In genomic region chr2:87860063-87860462, GRCh38 we compare ENCODE assay signal across 9 cellular contexts. TPM values are rescaled to one million over a fixed set of nuclear protein-coding genes. Genes with fewer than 3 reads are reported as not detected.
DNase-seq lines count a peak whose midpoint lies in the region; ATAC-seq, FAIRE-seq and TF ChIP-seq lines count a peak whose summit lies in the region.
"Not testable (repeated sequence)": the region's sequence is repeated elsewhere in the genome, so short reads cannot be mapped to it uniquely, and the experiment has no call there.
"Had no signal": no experiment of that assay in that cellular context is flagged by ENCODE, and none has a peak within 500 bp of the region (broad histone marks: within the 10 kb centered on the region; RNA-seq: fewer than 3 reads in every experiment).

No MANE protein-coding gene starts in this region.

- H3K4me1 ChIP-seq in DND-41 (ENCODE audit: insufficient read depth, low read length) = not testable (repeated sequence)

- H3K36me3 ChIP-seq in DND-41 (ENCODE audit: insufficient read depth, low read length); bronchial epithelial cell (ENCODE audit: control insufficient read depth, insufficient read depth, low read length): not testable (repeated sequence)

- H3K27ac ChIP-seq in CD4-positive, alpha-beta T cell (ENCODE audit: low read depth, low read length); DND-41 (ENCODE audit: low read length): not testable (repeated sequence)

- not testable (repeated sequence) for H3K9ac ChIP-seq in DND-41 (ENCODE audit: low read depth, low read length)

- not testable (repeated sequence) for H3K27me3 ChIP-seq in CD4-positive, alpha-beta T cell (ENCODE audit: control insufficient read depth, insufficient read depth, low read length); DND-41 (ENCODE audit: insufficient read depth, low read length, poor library complexity); bronchial epithelial cell (ENCODE audit: control insufficient read depth, insufficient read depth, low read length)

- not testable (repeated sequence) for H3K9me3 ChIP-seq in CD4-positive, alpha-beta T cell (ENCODE audit: control insufficient read depth, low read length); DND-41 (ENCODE audit: insufficient read depth, low read length, severe bottlenecking)

- H3K27me3 Mint-ChIP-seq in CD4-positive, alpha-beta T cell; T-cell; effector memory CD8-positive, alpha-beta T cell: not testable (repeated sequence)

- H3K4me1 Mint-ChIP-seq in CD4-positive, alpha-beta T cell (ENCODE audit: low read depth); T-cell; effector memory CD8-positive, alpha-beta T cell (ENCODE audit: low read depth in 2 of 2): not testable (repeated sequence)

- H3K4me3 Mint-ChIP-seq in CD4-positive, alpha-beta T cell; T-cell; effector memory CD8-positive, alpha-beta T cell: not testable (repeated sequence)

- intact Hi-C loops in CD4-positive, alpha-beta T cell (cut with DNase I, micrococcal nuclease) = not testable (repeated sequence)

- H3K9me3 Mint-ChIP-seq in CD4-positive, alpha-beta T cell; T-cell; effector memory CD8-positive, alpha-beta T cell: not testable (repeated sequence)

- not testable (repeated sequence) for TF ChIP-seq CTCF in CD4-positive, alpha-beta T cell (IDR thresholded peaks at IDR 0.05); DND-41 (IDR thresholded peaks at IDR 0.05; ENCODE audit: borderline replicate concordance, extremely low read depth, low read length, poor library complexity, severe bottlenecking); bronchial epithelial cell (IDR thresholded peaks at IDR 0.05; ENCODE audit: insufficient read depth, low read length, severe bottlenecking)

- not testable (repeated sequence) for H4K20me1 ChIP-seq in DND-41 (ENCODE audit: insufficient read depth, low read length)

- not testable (repeated sequence) for H3K36me3 Mint-ChIP-seq in CD4-positive, alpha-beta T cell (ENCODE audit: low read depth); T-cell; effector memory CD8-positive, alpha-beta T cell (ENCODE audit: insufficient read depth)

- FAIRE-seq in H54 (lab: Jason Lieb, UNC) (peak; percentile 6), bronchial epithelial cell (lab: Jason Lieb, UNC) (peak; percentile 18)

- CTCF ChIA-PET in CD4-positive, alpha-beta T cell (lab: Charles Lee); T-cell (lab: Charles Lee): not testable (repeated sequence)

- ATAC-seq in CD4-positive, alpha-beta T cell (ENCODE audit: poor library complexity) = peak; percentile 48
- ATAC-seq in DND-41 (ENCODE audit: insufficient read depth, low read depth) (peak; percentile 91), T-cell (replicated peaks in 1 of 4) (peak in 3 of 4 experiments; percentile 23 to 60 (median 52))
- ATAC-seq in effector memory CD8-positive, alpha-beta T cell (replicated peaks) = peak; percentile 45

- POLR2A ChIA-PET in CD4-positive, alpha-beta T cell (lab: Charles Lee); T-cell (lab: Charles Lee): not testable (repeated sequence)

- H3K27ac Mint-ChIP-seq in CD4-positive, alpha-beta T cell; T-cell; effector memory CD8-positive, alpha-beta T cell: not testable (repeated sequence)

- H3K4me3 ChIP-seq in DND-41 (ENCODE audit: low read depth in 1 of 2, low read length in 2 of 2); bronchial epithelial cell (ENCODE audit: low read depth, low read length): not testable (repeated sequence)

- TF ChIP-seq POLR2A in H54 (IDR thresholded peaks at IDR 0.05; ENCODE audit: low read depth, low read length) = not testable (repeated sequence)

- H3K79me2 ChIP-seq in DND-41 (ENCODE audit: insufficient read depth, low read length) = not testable (repeated sequence)

- DNase-seq in CD4-positive, alpha-beta T cell; H54 (ENCODE audit: insufficient read length, low spot score); T-cell; bronchial epithelial cell (ENCODE audit: low read depth); effector memory CD8-positive, alpha-beta T cell: not testable (repeated sequence)
- DNase-seq in DND-41 = peak; percentile 11

- not testable (repeated sequence) for H2AFZ ChIP-seq in DND-41 (ENCODE audit: low read depth, low read length)

- H3K4me2 ChIP-seq in DND-41 (ENCODE audit: insufficient read depth, low read length) = not testable (repeated sequence)

RNA-seq across cellular contexts. Expression of gene RGPD2, which starts 34.5 kb away (rescaled TPM):
- 10 to 100 TPM in 1 of 2 experiments, 1 to 10 TPM in 1; 8.1 to 10.6 TPM for total RNA-seq in CD4-positive, alpha-beta T cell
- total RNA-seq in T-cell (10 to 100 TPM in 3 of 5 donors, 1 to 10 TPM in 2; 3.1 to 18.1 (median 10.5) TPM), bronchial epithelial cell (3.2 and 6.9 TPM in 2 replicates)
- total RNA-seq: Calu3, Daoy, G401 had no signal
